10 cellular contexts compared by ENCODE assay signal in the genomic region with DNA sequence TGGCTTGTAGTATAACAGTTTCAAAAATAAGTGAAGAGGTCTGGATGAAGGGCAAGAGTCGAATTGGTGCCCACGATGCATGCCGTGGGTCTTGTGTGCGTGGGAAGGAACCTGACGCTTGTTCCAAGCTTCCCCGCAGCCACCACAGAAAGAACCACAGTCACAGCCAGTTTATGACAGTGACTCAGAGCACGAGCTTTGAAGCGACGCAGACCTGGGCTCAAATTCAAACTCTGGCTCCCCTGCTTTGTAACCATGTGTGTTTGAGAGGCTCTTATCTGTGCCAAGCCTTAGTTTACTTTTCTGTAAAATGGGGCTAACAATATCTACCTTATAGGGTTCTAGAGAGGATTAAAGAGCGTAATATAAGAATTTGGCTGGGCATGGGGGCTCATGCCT.
DNase-seq lines count a peak whose midpoint lies in the region; ATAC-seq, FAIRE-seq and TF ChIP-seq lines count a peak whose summit lies in the region.
"Had no signal": no experiment of that assay in that cellular context is flagged by ENCODE, and none has a peak within 500 bp of the region (broad histone marks: within the 10 kb centered on the region; RNA-seq: fewer than 3 reads in every experiment).

No MANE protein-coding gene starts in this region.

- H3K36me3 ChIP-seq in HepG2 (replicated peaks in 1 of 2; ENCODE audit: control insufficient read depth in 1 of 2, insufficient read depth in 2 of 2, low read length in 2 of 2) (peaks cover 46 to 83% of the 10 kb centered on the region in 2 experiments), right lobe of liver (no peaks in the 10 kb centered on the region), skeletal muscle satellite cell (ENCODE audit: insufficient read depth, low read length) (peaks cover 60% of the 10 kb centered on the region)

- no peaks in the 10 kb centered on the region for H3K9me3 Mint-ChIP-seq in activated naive CD8-positive, alpha-beta T cell treated with anti-CD3 and anti-CD28 coated beads for 36 hours

- in situ Hi-C loops in HepG2 (cut with HindIII; ENCODE audit: extremely low pct_ligation_motif_present, low pct_unique_long_range_greater_than_20kb), result no loop called here

- TF ChIP-seq RAD21 in HepG2 (CRISPR knock-in tag; IDR thresholded peaks at IDR 0.05), result no peak

- no peak for FAIRE-seq in HepG2 (lab: Jason Lieb, UNC)

- H3K4me1 Mint-ChIP-seq in activated naive CD8-positive, alpha-beta T cell treated with anti-CD3 and anti-CD28 coated beads for 36 hours, result peaks cover 32% of the 10 kb centered on the region
- H3K4me1 Mint-ChIP-seq: B cell had no signal

- no peak for ATAC-seq in HepG2
- no peak for ATAC-seq in right lobe of liver
- ATAC-seq in GM21367 (IDR thresholded peaks at IDR 0.05; ENCODE audit: unreplicated experiment), result no peak

- H3K36me3 Mint-ChIP-seq in activated naive CD8-positive, alpha-beta T cell treated with anti-CD3 and anti-CD28 coated beads for 36 hours, result peaks cover 51% of the 10 kb centered on the region

- POLR2A ChIA-PET in HepG2 (lab: Yijun Ruan, JAX), result interaction anchor here (1.4 to 2.7 kb wide), 5 partner anchors 13 to 64 kb away, joined by 3 to 41 read pairs (median 4); no protein-coding TSS in a partner anchor

- H3K27me3 Mint-ChIP-seq in activated naive CD8-positive, alpha-beta T cell treated with anti-CD3 and anti-CD28 coated beads for 36 hours, result no peaks in the 10 kb centered on the region
- H3K27me3 Mint-ChIP-seq: B cell had no signal

- H3K4me2 ChIP-seq in HepG2 (ENCODE audit: low read depth, low read length), result 0 out of 2 replicates have a peak overlapping the region, but pooled peaks have one; percentile 4
- H3K4me2 ChIP-seq in skeletal muscle satellite cell (ENCODE audit: low read length), result peak overlapping the region; percentile 28

- H3K27ac ChIP-seq in HepG2 (ENCODE audit: extremely low read length, insufficient read depth, low read length) (peak overlapping the region; percentile 5), right lobe of liver (no peak overlapping the region)

- H2AFZ ChIP-seq in HepG2 (ENCODE audit: low read length), result no peak overlapping the region

- no peaks in the 10 kb centered on the region; the same call in 1 of the 2 replicates for H4K20me1 ChIP-seq in HepG2 (ENCODE audit: insufficient read depth, low read length)

- H3K9ac ChIP-seq in HepG2 (ENCODE audit: insufficient read depth, low read depth, low read length) (no peak overlapping the region; the same call in 1 of the 2 replicates), skeletal muscle satellite cell (ENCODE audit: low read depth, low read length) (peak overlapping the region; percentile 78)

- TF ChIP-seq POLR2A in HepG2 (IDR thresholded peaks at IDR 0.05; ENCODE audit: insufficient read depth in 1 of 2, low read depth in 2 of 2, low read length in 2 of 2) (no peak), right lobe of liver (IDR thresholded peaks at IDR 0.05) (no peak)

- peaks cover 12% of the 10 kb centered on the region for H3K79me2 ChIP-seq in HepG2 (ENCODE audit: insufficient read depth, low read length)

- H3K4me1 ChIP-seq in HepG2 (ENCODE audit: insufficient read depth, low read length) (peaks cover 79% of the 10 kb centered on the region), right lobe of liver (no peaks in the 10 kb centered on the region), skeletal muscle satellite cell (ENCODE audit: control insufficient read depth, insufficient read depth, low read length) (peaks cover 52% of the 10 kb centered on the region)

- no peak for TF ChIP-seq EP300 in HepG2 (IDR thresholded peaks at IDR 0.05; ENCODE audit: low read depth in 2 of 2, low read length in 2 of 2)
- no peak for TF ChIP-seq EP300 in HepG2 (CRISPR knock-in tag; IDR thresholded peaks at IDR 0.05; ENCODE audit: borderline replicate concordance)

- H3K9me3 ChIP-seq in HepG2 (ENCODE audit: low read length), result no peaks in the 10 kb centered on the region
- no peaks in the 10 kb centered on the region for H3K9me3 ChIP-seq in right lobe of liver
- no peaks in the 10 kb centered on the region for H3K9me3 ChIP-seq in skeletal muscle satellite cell (replicated peaks; ENCODE audit: low read length)

- CTCF ChIA-PET in HepG2 (lab: Yijun Ruan, JAX; ENCODE audit: low intra/inter-chr PET ratio, low total read pairs), result no interaction called here

- peak overlapping the region; percentile 87 for H3K27ac Mint-ChIP-seq in activated naive CD8-positive, alpha-beta T cell treated with anti-CD3 and anti-CD28 coated beads for 36 hours
- H3K27ac Mint-ChIP-seq: B cell had no signal

- BruUV-seq in HepG2 (replicated peaks; lab: Mats Ljungman, UMichigan), result no TSS peak

- H3K4me3 Mint-ChIP-seq in activated naive CD8-positive, alpha-beta T cell treated with anti-CD3 and anti-CD28 coated beads for 36 hours, result peak overlapping the region; percentile 61
- H3K4me3 Mint-ChIP-seq: B cell had no signal

- WGBS in HepG2 (ENCODE audit: low lambda C conversion rate), result 92% methylated on average over 10 of the region's 10 CpGs
- 61% methylated on average over 5 of the region's 10 CpGs for WGBS in right lobe of liver (ENCODE audit: insufficient coverage, low coverage, low lambda C conversion rate, missing lambda C conversion rate)

- intact Hi-C loops in HepG2 (cut with micrococcal nuclease; ENCODE audit: unreplicated experiment) (no loop called here), right lobe of liver (cut with DNase I) (no loop called here)

- H3K27me3 ChIP-seq in HepG2 (ENCODE audit: control insufficient read depth in 1 of 2, insufficient read depth in 2 of 2, low read length in 2 of 2), result no peaks in the 10 kb centered on the region
- no peaks in the 10 kb centered on the region for H3K27me3 ChIP-seq in right lobe of liver
- H3K27me3 ChIP-seq in skeletal muscle satellite cell (ENCODE audit: control insufficient read depth, insufficient read depth, low read length), result no peaks in the 10 kb centered on the region

- H3K4me3 ChIP-seq in HepG2 (replicated peaks in 1 of 3; ENCODE audit: insufficient read depth in 1 of 3, low read depth in 2 of 3, low read length in 3 of 3), result no peak overlapping the region
- no peak overlapping the region for H3K4me3 ChIP-seq in right lobe of liver
- no peak overlapping the region for H3K4me3 ChIP-seq in skeletal muscle satellite cell (ENCODE audit: low read length)

- TF ChIP-seq CTCF in HepG2 (CRISPR knock-in tag; IDR thresholded peaks at IDR 0.05) (no peak), right lobe of liver (IDR thresholded peaks at IDR 0.05) (no peak)

- no peak for DNase-seq in HepG2 (ENCODE audit: low spot score)
- no peak for DNase-seq in right lobe of liver
- peak; percentile 80 for DNase-seq in activated naive CD8-positive, alpha-beta T cell treated with anti-CD3 and anti-CD28 coated beads for 36 hours
- DNase-seq in middle frontal gyrus (ENCODE audit: extremely low spot score, low spot score), result no peak
- no peak for DNase-seq in NCI-H2107 treated with DMSO at 0.1 percent for 48 hours (lab: John Stamatoyannopoulos, UW; ENCODE audit: unreplicated experiment)
- DNase-seq in 8988T, result no peak
- DNase-seq: NCI-H1694 had no signal

TF ChIP-seq in HepG2, 621 proteins besides CTCF, POLR2A, EP300 and RAD21 (continues in another document):
- TF ChIP-seq, protein P1, sequence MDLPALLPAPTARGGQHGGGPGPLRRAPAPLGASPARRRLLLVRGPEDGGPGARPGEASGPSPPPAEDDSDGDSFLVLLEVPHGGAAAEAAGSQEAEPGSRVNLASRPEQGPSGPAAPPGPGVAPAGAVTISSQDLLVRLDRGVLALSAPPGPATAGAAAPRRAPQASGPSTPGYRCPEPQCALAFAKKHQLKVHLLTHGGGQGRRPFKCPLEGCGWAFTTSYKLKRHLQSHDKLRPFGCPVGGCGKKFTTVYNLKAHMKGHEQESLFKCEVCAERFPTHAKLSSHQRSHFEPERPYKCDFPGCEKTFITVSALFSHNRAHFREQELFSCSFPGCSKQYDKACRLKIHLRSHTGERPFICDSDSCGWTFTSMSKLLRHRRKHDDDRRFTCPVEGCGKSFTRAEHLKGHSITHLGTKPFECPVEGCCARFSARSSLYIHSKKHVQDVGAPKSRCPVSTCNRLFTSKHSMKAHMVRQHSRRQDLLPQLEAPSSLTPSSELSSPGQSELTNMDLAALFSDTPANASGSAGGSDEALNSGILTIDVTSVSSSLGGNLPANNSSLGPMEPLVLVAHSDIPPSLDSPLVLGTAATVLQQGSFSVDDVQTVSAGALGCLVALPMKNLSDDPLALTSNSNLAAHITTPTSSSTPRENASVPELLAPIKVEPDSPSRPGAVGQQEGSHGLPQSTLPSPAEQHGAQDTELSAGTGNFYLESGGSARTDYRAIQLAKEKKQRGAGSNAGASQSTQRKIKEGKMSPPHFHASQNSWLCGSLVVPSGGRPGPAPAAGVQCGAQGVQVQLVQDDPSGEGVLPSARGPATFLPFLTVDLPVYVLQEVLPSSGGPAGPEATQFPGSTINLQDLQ (CRISPR knock-in tag; IDR thresholded peaks at IDR 0.05), result 0 out of 2 replicates have a peak, but pooled peaks have one; percentile 42
- TF ChIP-seq ZNF703 (CRISPR knock-in tag; IDR thresholded peaks at IDR 0.05; ENCODE audit: borderline replicate concordance) (no peak), ZNF629 (CRISPR knock-in tag; conservative IDR thresholded peaks at IDR 0.05) (peak; percentile 85), ZNF891 (CRISPR knock-in tag; IDR thresholded peaks at IDR 0.05) (0 out of 2 replicates have a peak, but pooled peaks have one; percentile 44)
- TF ChIP-seq, protein P2, sequence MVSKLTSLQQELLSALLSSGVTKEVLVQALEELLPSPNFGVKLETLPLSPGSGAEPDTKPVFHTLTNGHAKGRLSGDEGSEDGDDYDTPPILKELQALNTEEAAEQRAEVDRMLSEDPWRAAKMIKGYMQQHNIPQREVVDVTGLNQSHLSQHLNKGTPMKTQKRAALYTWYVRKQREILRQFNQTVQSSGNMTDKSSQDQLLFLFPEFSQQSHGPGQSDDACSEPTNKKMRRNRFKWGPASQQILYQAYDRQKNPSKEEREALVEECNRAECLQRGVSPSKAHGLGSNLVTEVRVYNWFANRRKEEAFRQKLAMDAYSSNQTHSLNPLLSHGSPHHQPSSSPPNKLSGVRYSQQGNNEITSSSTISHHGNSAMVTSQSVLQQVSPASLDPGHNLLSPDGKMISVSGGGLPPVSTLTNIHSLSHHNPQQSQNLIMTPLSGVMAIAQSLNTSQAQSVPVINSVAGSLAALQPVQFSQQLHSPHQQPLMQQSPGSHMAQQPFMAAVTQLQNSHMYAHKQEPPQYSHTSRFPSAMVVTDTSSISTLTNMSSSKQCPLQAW (CRISPR knock-in tag; IDR thresholded peaks at IDR 0.05), result no peak
